8 cellular contexts compared by ENCODE assay signal in genomic region chr1:156660752-156661112, GRCh38. TPM values are rescaled to one million over a fixed set of nuclear protein-coding genes. Genes with fewer than 3 reads are reported as not detected.
A peak's percentile ranks its signal among the peaks of the same experiment; 100 is the strongest.
DNase-seq lines count a peak whose midpoint lies in the region; ATAC-seq, FAIRE-seq and TF ChIP-seq lines count a peak whose summit lies in the region.

No MANE protein-coding gene starts in this region.

- H3K27ac ChIP-seq in SK-N-SH (ENCODE audit: low read depth in 2 of 2, low read length in 1 of 2) (peak overlapping the region; percentile 72 to 87), skin epidermis (peak overlapping the region in 19 of 21 experiments; percentile 1 to 80 (median 62))

- no peak for TF ChIP-seq POLR2A in H54 (IDR thresholded peaks at IDR 0.05; ENCODE audit: low read depth, low read length)

- H3K4me1 ChIP-seq in SK-N-SH (ENCODE audit: control insufficient read depth in 1 of 2, insufficient read depth in 2 of 2, low read depth in 1 of 2, low read length in 1 of 2), result peaks cover 41 to 48% of the 10 kb centered on the region in 2 experiments; a peak in 3 of 4 replicates

- no peak for TF ChIP-seq EP300 in SK-N-SH (IDR thresholded peaks at IDR 0.05; ENCODE audit: borderline replicate concordance in 1 of 2, low read depth in 1 of 2, low read length in 1 of 2)

- POLR2A ChIA-PET in SK-N-SH (lab: Yijun Ruan, JAX), result interaction anchor here (1.2 to 3.6 kb wide), 2 partner anchors 16 to 29 kb away, joined by 4 to 36 read pairs; partner anchors contain the start of gene NES

- no peaks in the 10 kb centered on the region for H3K27me3 ChIP-seq in SK-N-SH (ENCODE audit: insufficient read depth)

- H3K4me3 ChIP-seq in SK-N-SH (ENCODE audit: low read depth in 2 of 2, low read length in 1 of 2) (peak overlapping the region; percentile 34 to 47), fibroblast of villous mesenchyme (ENCODE audit: low read depth, low read length) (peak overlapping the region; percentile 32), skin epidermis (no peak overlapping the region)

- H3K36me3 ChIP-seq in SK-N-SH (replicated peaks in 1 of 2; ENCODE audit: control insufficient read depth in 1 of 2, insufficient read depth in 2 of 2, low read length in 1 of 2), result no peaks in the 10 kb centered on the region

- no peaks in the 10 kb centered on the region for H3K79me2 ChIP-seq in SK-N-SH (ENCODE audit: insufficient read depth)

- no peak overlapping the region; the same call in 1 of the 2 replicates for H2AFZ ChIP-seq in SK-N-SH (ENCODE audit: low read depth)

- H3F3A ChIP-seq in SK-N-SH (replicated peaks; ENCODE audit: insufficient read depth), result peaks cover 21% of the 10 kb centered on the region

- TF ChIP-seq CTCF in SK-N-SH (IDR thresholded peaks at IDR 0.05) (no peak), fibroblast of villous mesenchyme (IDR thresholded peaks at IDR 0.05; ENCODE audit: insufficient read depth, low read depth, low read length) (no peak), GM13976 (IDR thresholded peaks at IDR 0.05; ENCODE audit: borderline replicate concordance, control extremely low read depth, extremely low read depth, insufficient read depth, missing control alignments) (no peak)

- peak; percentile 6 for ATAC-seq in GM18907 (IDR thresholded peaks at IDR 0.05; ENCODE audit: unreplicated experiment)

- CTCF ChIA-PET in SK-N-SH (lab: Yijun Ruan, JAX), result interaction anchor here (0.8 to 13.1 kb wide), 15 partner anchors 19 to 275 kb away, joined by 3 to 682 read pairs (median 4); partner anchors contain the start of genes BCAN, HAPLN2, ISG20L2 and METTL25B

- no peaks in the 10 kb centered on the region for H3K9me3 ChIP-seq in SK-N-SH

- TF ChIP-seq RAD21 in SK-N-SH (IDR thresholded peaks at IDR 0.05; ENCODE audit: low read length), result no peak

- peak overlapping the region; percentile 82 for H3K4me2 ChIP-seq in SK-N-SH

- WGBS in SK-N-SH (ENCODE audit: low lambda C conversion rate), result 55% methylated on average over 2 of the region's 2 CpGs

- H3K9me2 ChIP-seq in SK-N-SH, result no peaks in the 10 kb centered on the region

- peak overlapping the region; percentile 40; the same call in 1 of the 2 replicates for H3K9ac ChIP-seq in SK-N-SH

- H4K20me1 ChIP-seq in SK-N-SH (ENCODE audit: insufficient read depth), result peaks cover 3% of the 10 kb centered on the region; the same call in 1 of the 2 replicates

- DNase-seq in SK-N-SH, result no peak
- DNase-seq in fibroblast of villous mesenchyme (ENCODE audit: low read depth), result no peak
- no peak for DNase-seq in H54 (ENCODE audit: insufficient read length, low spot score)
- DNase-seq in GM13976 (ENCODE audit: low spot score), result no peak
- no peak for DNase-seq in cerebellar cortex (ENCODE audit: low spot score)
- no peak for DNase-seq in NCI-H2227 treated with DMSO at 0.1 percent for 48 hours (lab: John Stamatoyannopoulos, UW)

- in situ Hi-C loops in GM13976 (cut with MboI; ENCODE audit: low sequenced_read_pairs, unreplicated experiment), result no loop called here

- no peak for FAIRE-seq in H54 (lab: Jason Lieb, UNC)

TF ChIP-seq in SK-N-SH, 30 proteins besides CTCF, POLR2A, EP300 and RAD21:
- no peak for TF ChIP-seq USF1 (IDR thresholded peaks at IDR 0.05; ENCODE audit: borderline replicate concordance, low read depth)
- no peak for TF ChIP-seq ELF1 (IDR thresholded peaks at IDR 0.05)
- no peak for TF ChIP-seq MAX (IDR thresholded peaks at IDR 0.05; ENCODE audit: low read depth)
- TF ChIP-seq JUND (IDR thresholded peaks at IDR 0.05), result no peak
- TF ChIP-seq CHD2 (IDR thresholded peaks at IDR 0.05; ENCODE audit: low read length, partially characterized antibody), result no peak

RNA-seq across cellular contexts. Expression of gene NES, which starts 16.5 kb away (rescaled TPM):
- polyA plus RNA-seq in SK-N-SH (2012; rRNA removed), result 12.6 and 15.8 TPM in 2 replicates
- 10.5 and 12.5 TPM in 2 replicates for polyA plus RNA-seq in SK-N-SH (2012; cell fraction: cytosol; rRNA removed)
- 28.7 and 40.4 TPM in 2 replicates for polyA plus RNA-seq in SK-N-SH (2012; cell fraction: nucleus; rRNA removed)
- 66.4 and 66.9 TPM in 2 replicates for total RNA-seq in fibroblast of villous mesenchyme

RNA-seq across cellular contexts. Expression of gene BCAN, which starts 18.8 kb away (rescaled TPM):
- 0.13 and 0.25 TPM in 2 replicates for polyA plus RNA-seq in SK-N-SH (2012; rRNA removed)
- polyA plus RNA-seq in SK-N-SH (2012; cell fraction: cytosol; rRNA removed), result 0.08 and 0.25 TPM in 2 replicates
- polyA plus RNA-seq in SK-N-SH (2012; cell fraction: nucleus; rRNA removed), result 0.10 and 0.20 TPM in 2 replicates
- total RNA-seq in fibroblast of villous mesenchyme, result not detected in 2 replicates

RNA-seq across cellular contexts. Expression of gene HAPLN2, which starts 41.5 kb away (rescaled TPM):
- polyA plus RNA-seq in SK-N-SH (2012; rRNA removed), result 0.10 and 0.20 TPM in 2 replicates
- not detected in 2 replicates for polyA plus RNA-seq in SK-N-SH (2012; cell fraction: cytosol; rRNA removed)
- 0.98 and 1.1 TPM in 2 replicates for polyA plus RNA-seq in SK-N-SH (2012; cell fraction: nucleus; rRNA removed)
- total RNA-seq in fibroblast of villous mesenchyme, result not detected in 2 replicates

RNA-seq across cellular contexts. Expression of gene CRABP2, which starts 44.7 kb away (rescaled TPM):
- polyA plus RNA-seq in SK-N-SH (2012; rRNA removed), result 13.3 and 42.1 TPM in 2 replicates
- polyA plus RNA-seq in SK-N-SH (2012; cell fraction: cytosol; rRNA removed), result 27.0 TPM in 2 replicates
- 21.2 and 48.9 TPM in 2 replicates for polyA plus RNA-seq in SK-N-SH (2012; cell fraction: nucleus; rRNA removed)
- total RNA-seq in fibroblast of villous mesenchyme, result 39.0 and 80.7 TPM in 2 replicates

RNA-seq across cellular contexts. Expression of gene GPATCH4, which starts 59.5 kb away (rescaled TPM):
- 36.6 and 46.8 TPM in 2 replicates for polyA plus RNA-seq in SK-N-SH (2012; rRNA removed)
- 45.1 and 47.1 TPM in 2 replicates for polyA plus RNA-seq in SK-N-SH (2012; cell fraction: cytosol; rRNA removed)
- 41.7 and 60.0 TPM in 2 replicates for polyA plus RNA-seq in SK-N-SH (2012; cell fraction: nucleus; rRNA removed)
- total RNA-seq in fibroblast of villous mesenchyme, result 15.1 and 24.2 TPM in 2 replicates

Comparison
In these comparisons a context has a peak if more than half of its experiments do, and no peak if none do; other contexts are left out.
1. H3K4me3 ChIP-seq: peak in SK-N-SH (2 of 2) and fibroblast of villous mesenchyme (single experiment); none in skin epidermis (0 of 7).